ENCODE assay signal across 12 cellular contexts in the genomic region with DNA sequence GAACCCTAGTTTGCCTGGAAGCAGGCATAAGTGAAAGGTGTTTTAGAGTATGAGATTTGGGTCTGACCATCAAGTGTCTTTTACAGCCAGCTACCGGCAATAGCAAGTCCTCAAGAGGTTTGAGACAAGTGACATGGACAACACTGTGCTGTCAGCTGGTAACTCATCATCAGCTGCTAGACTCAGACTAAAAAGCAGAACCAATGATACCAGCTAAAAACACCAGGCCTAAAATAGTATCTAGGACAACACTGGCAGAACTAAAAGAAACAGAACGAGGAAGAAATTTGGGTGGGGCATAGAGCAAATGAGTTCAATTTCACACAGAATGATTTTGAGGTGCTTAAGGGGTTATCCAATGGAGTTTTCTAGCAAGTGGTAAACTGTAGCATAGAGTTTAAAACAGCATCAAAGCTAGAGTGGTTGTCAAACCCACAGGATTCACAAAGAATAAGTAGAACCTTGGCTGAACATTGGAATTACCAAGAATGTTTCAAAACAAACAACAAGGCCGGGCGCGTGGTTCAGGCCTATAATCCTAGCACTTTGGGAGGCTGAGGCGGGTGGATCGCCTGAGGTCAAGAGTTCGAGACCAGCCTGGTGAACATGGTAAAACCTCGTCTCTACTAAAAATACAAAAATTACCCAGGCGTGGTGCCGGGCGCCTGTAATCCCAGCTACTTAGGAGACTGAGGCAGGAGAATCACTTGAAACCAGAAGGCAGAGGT. TPM values are rescaled to one million over a fixed set of nuclear protein-coding genes. Genes with fewer than 3 reads are reported as not detected.
DNase-seq lines count a peak whose midpoint lies in the region; ATAC-seq and TF ChIP-seq lines count a peak whose summit lies in the region.
"Had no signal": no experiment of that assay in that cellular context is flagged by ENCODE, and none has a peak within 500 bp of the region (broad histone marks: within the 10 kb centered on the region; RNA-seq: fewer than 3 reads in every experiment).

No MANE protein-coding gene starts in this region.

- H3K27me3 Mint-ChIP-seq in IgD-negative memory B cell, result no peaks in the 10 kb centered on the region

- peaks cover 33 to 43% (median 42%) of the 10 kb centered on the region in 3 donors for H3K4me1 Mint-ChIP-seq in IgD-negative memory B cell

- H3K4me2 ChIP-seq in mesenchymal stem cell (ENCODE audit: low read length, poor library complexity, severe bottlenecking), result no peak overlapping the region

- intact Hi-C loops in tibial artery (cut with DNase I; ENCODE audit: low total_unique reads), result loop anchor here (5.0 kb wide), 1 partner anchor 73 kb away; a partner anchor contains a TSS

- no peak overlapping the region for H4K91ac ChIP-seq in mesenchymal stem cell (ENCODE audit: low read length)

- H3K23ac ChIP-seq in mesenchymal stem cell (ENCODE audit: low read length in 2 of 2), result no peak overlapping the region

- no peaks in the 10 kb centered on the region for H3K27me3 ChIP-seq in neutrophil
- no peaks in the 10 kb centered on the region for H3K27me3 ChIP-seq in mesenchymal stem cell (ENCODE audit: control insufficient read depth in 1 of 2, insufficient read depth in 1 of 2, low read length in 2 of 2)
- no peaks in the 10 kb centered on the region for H3K27me3 ChIP-seq in tibial artery
- H3K27me3 ChIP-seq: suprapubic skin had no signal

- no peak for TF ChIP-seq CTCF in GM10266 (IDR thresholded peaks at IDR 0.05; ENCODE audit: control insufficient read depth, insufficient read depth, low read depth, missing control alignments)
- no peak for TF ChIP-seq CTCF in neutrophil (IDR thresholded peaks at IDR 0.05)
- no peak for TF ChIP-seq CTCF in tibial artery (IDR thresholded peaks at IDR 0.05)

- no peaks in the 10 kb centered on the region for H3K9me3 Mint-ChIP-seq in IgD-negative memory B cell

- 98% methylated on average over 12 of the region's 12 CpGs for WGBS in mesenchymal stem cell

- peaks cover 7% of the 10 kb centered on the region for H3K36me3 Mint-ChIP-seq in IgD-negative memory B cell

- H3K9ac ChIP-seq in mesenchymal stem cell (ENCODE audit: low read length), result no peak overlapping the region

- H3K27ac ChIP-seq in angular gyrus (ENCODE audit: low read depth, low read length), result peak overlapping the region; percentile 34
- H3K27ac ChIP-seq in neutrophil, result peak overlapping the region; percentile 55
- no peak overlapping the region for H3K27ac ChIP-seq in mesenchymal stem cell (ENCODE audit: low read length, poor library complexity, severe bottlenecking)
- no peak overlapping the region for H3K27ac ChIP-seq in tibial artery
- H3K27ac ChIP-seq: suprapubic skin had no signal

- H3K9me3 ChIP-seq in neutrophil (no peaks in the 10 kb centered on the region), mesenchymal stem cell (ENCODE audit: control insufficient read depth, low read length) (no peaks in the 10 kb centered on the region), tibial artery (no peaks in the 10 kb centered on the region)
- H3K9me3 ChIP-seq: suprapubic skin had no signal

- no peak overlapping the region for H3K4ac ChIP-seq in mesenchymal stem cell (ENCODE audit: low read depth in 1 of 2, low read length in 2 of 2)

- H2AFZ ChIP-seq in mesenchymal stem cell (ENCODE audit: low read depth, low read length), result no peak overlapping the region

- H3K27ac Mint-ChIP-seq in IgD-negative memory B cell, result peak overlapping the region; percentile 1 to 95 (median 61)

- no peak overlapping the region for H3K14ac ChIP-seq in mesenchymal stem cell (ENCODE audit: low read length in 2 of 2)

- H3K4me1 ChIP-seq in neutrophil (ENCODE audit: control insufficient read depth in 1 of 2, insufficient read depth in 1 of 2, low read depth in 1 of 2, low read length in 1 of 2) (peaks cover 63 to 64% of the 10 kb centered on the region in 2 experiments), mesenchymal stem cell (ENCODE audit: control insufficient read depth, insufficient read depth, low read depth, low read length) (peaks cover 7% of the 10 kb centered on the region), tibial artery (peaks cover 0 to 25% (median 9%) of the 10 kb centered on the region in 4 donors)

- peaks cover 7% of the 10 kb centered on the region for H3K36me3 ChIP-seq in neutrophil
- peaks cover 17 to 34% of the 10 kb centered on the region in 2 experiments for H3K36me3 ChIP-seq in mesenchymal stem cell (ENCODE audit: control insufficient read depth in 1 of 2, insufficient read depth in 2 of 2, low read depth in 1 of 2, low read length in 2 of 2)
- peaks cover 11 to 42% (median 28%) of the 10 kb centered on the region in 3 donors for H3K36me3 ChIP-seq in tibial artery

- H2BK15ac ChIP-seq in mesenchymal stem cell (ENCODE audit: low read depth, poor library complexity, severe bottlenecking), result no peak overlapping the region

- DNase-seq in GM10266 (ENCODE audit: extremely low spot score), result peak; percentile 43
- DNase-seq in mesenchymal stem cell, result no peak
- no peak for DNase-seq in tibial artery
- DNase-seq: activated CD4-positive, CD25-positive, alpha-beta regulatory T cell treated with anti-CD3 and anti-CD28 coated beads, Interleukin-2, amount 50 U/mL, for 72 hours; cerebellar nuclear complex; stimulated activated CD4-positive, alpha-beta T cell treated with anti-CD3 and anti-CD28 coated beads, Interleukin-4, amount 100 ng/mL, for 4 hours had no signal

- no peak overlapping the region for H2BK12ac ChIP-seq in mesenchymal stem cell (ENCODE audit: low read length in 2 of 2)

- no peak overlapping the region for H2BK5ac ChIP-seq in mesenchymal stem cell (ENCODE audit: low read depth, low read length, poor library complexity, severe bottlenecking)

- H3K4me3 Mint-ChIP-seq in IgD-negative memory B cell, result peak overlapping the region; percentile 63 to 70 (median 64)

- no peak overlapping the region for H4K8ac ChIP-seq in mesenchymal stem cell (ENCODE audit: low read length)

- no peak overlapping the region for H3K18ac ChIP-seq in mesenchymal stem cell (ENCODE audit: low read depth in 1 of 2, low read length in 2 of 2)

- H2AK5ac ChIP-seq in mesenchymal stem cell (ENCODE audit: low read length, severe bottlenecking), result no peak overlapping the region

- H2BK120ac ChIP-seq in mesenchymal stem cell (ENCODE audit: low read depth, low read length), result no peak overlapping the region

- H3K4me3 ChIP-seq in neutrophil (ENCODE audit: low read depth in 1 of 2, low read length in 1 of 2), result no peak overlapping the region
- H3K4me3 ChIP-seq in mesenchymal stem cell (ENCODE audit: insufficient read depth in 1 of 2, low read depth in 1 of 2, low read length in 2 of 2), result no peak overlapping the region
- no peak overlapping the region for H3K4me3 ChIP-seq in tibial artery
- H3K4me3 ChIP-seq: suprapubic skin had no signal

- H3K79me1 ChIP-seq in mesenchymal stem cell (replicated peaks; ENCODE audit: low read length, poor library complexity, severe bottlenecking), result peaks cover 14% of the 10 kb centered on the region

- no peak for ATAC-seq in HG03025 (IDR thresholded peaks at IDR 0.05; ENCODE audit: low FRiP score, unreplicated experiment)
- no peak for ATAC-seq in GM18517 (IDR thresholded peaks at IDR 0.05; ENCODE audit: unreplicated experiment)

RNA-seq across cellular contexts. Expression of a gene that starts 3.9 kb away (rescaled TPM):
- 218 TPM for polyA plus RNA-seq in IgD-negative memory B cell
- 65.4 TPM for polyA plus RNA-seq in mesenchymal stem cell (2013, experiment 1 of 2)
- polyA plus RNA-seq in mesenchymal stem cell (2013, experiment 2 of 2), result 92.1 TPM

RNA-seq across cellular contexts. Expression of a gene that starts 6.1 kb away (rescaled TPM):
- polyA plus RNA-seq in IgD-negative memory B cell, result 59.6 TPM
- polyA plus RNA-seq in mesenchymal stem cell (2013, experiment 1 of 2), result 65.3 TPM
- 56.2 TPM for polyA plus RNA-seq in mesenchymal stem cell (2013, experiment 2 of 2)

RNA-seq across cellular contexts. Expression of a gene that starts 43.4 kb away (rescaled TPM):
- polyA plus RNA-seq in IgD-negative memory B cell, result 7.7 TPM
- polyA plus RNA-seq in mesenchymal stem cell (2013, experiment 1 of 2), result 0.10 TPM
- polyA plus RNA-seq in mesenchymal stem cell (2013, experiment 2 of 2), result 0.12 TPM

Comparison
In these comparisons a context has a peak if more than half of its experiments do, and no peak if none do; other contexts are left out.
1. H3K27ac ChIP-seq: peak in angular gyrus (single experiment) and neutrophil (single experiment); none in mesenchymal stem cell (single experiment) and tibial artery (0 of 2).